ENCODE assay signal across 10 cellular contexts in the genomic region with DNA sequence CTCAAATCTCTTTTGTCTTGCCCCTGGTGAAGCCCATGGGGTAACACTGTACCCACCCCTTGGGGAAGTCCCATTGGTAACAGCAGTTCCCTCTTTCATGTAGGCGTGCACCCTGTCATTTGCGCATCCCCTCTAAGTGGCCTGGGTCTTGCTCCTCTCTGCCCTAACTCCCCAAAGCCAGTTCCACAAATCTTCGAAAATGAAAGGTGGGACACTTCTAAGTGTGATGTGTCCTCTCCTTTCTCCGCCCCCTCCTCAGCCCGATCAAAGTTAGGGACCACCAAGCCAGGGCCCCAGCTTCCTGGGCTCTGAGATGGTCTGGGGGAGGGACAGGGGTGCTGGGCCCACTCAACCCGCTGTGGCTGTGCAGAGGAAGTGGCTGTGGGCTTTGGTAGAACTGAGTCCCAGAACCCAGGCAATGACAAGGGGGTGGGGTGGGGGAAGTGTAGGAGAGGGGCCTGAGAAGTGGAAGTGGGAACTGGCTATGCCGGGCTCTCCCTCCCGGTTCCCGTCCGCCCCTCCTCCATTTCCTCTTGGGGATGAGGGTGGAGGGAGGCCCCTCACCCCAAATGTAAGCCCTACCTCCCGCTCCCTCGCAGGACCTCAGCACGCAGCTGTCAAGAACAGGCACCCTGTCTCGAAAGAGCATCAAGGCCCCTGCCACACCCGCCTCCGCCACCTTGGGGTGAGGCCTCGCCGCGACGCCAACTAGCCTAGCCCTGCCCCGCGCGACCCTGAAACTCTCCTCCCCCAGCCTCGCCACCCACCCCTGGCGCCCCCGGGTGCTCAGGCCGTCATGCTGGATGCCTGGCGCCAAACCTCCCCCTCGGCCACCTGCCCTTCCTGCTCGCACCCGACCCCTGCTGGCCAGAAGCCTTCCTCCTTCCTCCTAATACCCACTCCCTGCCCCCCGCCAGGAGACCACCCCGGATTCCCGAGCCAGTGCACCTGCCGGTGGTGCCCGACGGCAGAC. TPM values are rescaled to one million over a fixed set of nuclear protein-coding genes. Genes with fewer than 3 reads are reported as not detected.
DNase-seq lines count a peak whose midpoint lies in the region; ATAC-seq and TF ChIP-seq lines count a peak whose summit lies in the region.
"Had no signal": no experiment of that assay in that cellular context is flagged by ENCODE, and none has a peak within 500 bp of the region (broad histone marks: within the 10 kb centered on the region; RNA-seq: fewer than 3 reads in every experiment).

No MANE protein-coding gene starts in this region.

- H3K4me1 ChIP-seq in prostate gland (replicated peaks) = no peaks in the 10 kb centered on the region

- H3K36me3 ChIP-seq in prostate gland = no peaks in the 10 kb centered on the region

- TF ChIP-seq CTCF in GM12873 (IDR thresholded peaks at IDR 0.05; ENCODE audit: insufficient read depth, low read depth, low read length, missing control alignments) (peak; percentile 50), retinal pigment epithelial cell (conservative IDR thresholded peaks at IDR 0.05; ENCODE audit: low read depth, low read length) (peak; percentile 46), prostate gland (IDR thresholded peaks at IDR 0.05) (no peak)

- no peak overlapping the region for H3K27ac ChIP-seq in prostate gland
- H3K27ac ChIP-seq: epithelial cell of prostate had no signal

- H3K9me3 ChIP-seq in prostate gland = no peaks in the 10 kb centered on the region

- peaks cover 2% of the 10 kb centered on the region for H3K27me3 ChIP-seq in prostate gland (replicated peaks; ENCODE audit: insufficient read depth)

- 47% methylated on average over 37 of the region's 37 CpGs for WGBS in prostate gland

- no peak overlapping the region for H3K4me3 ChIP-seq in retinal pigment epithelial cell (ENCODE audit: low read length)
- H3K4me3 ChIP-seq in prostate gland = no peak overlapping the region

- no peak for TF ChIP-seq POLR2A in prostate gland (IDR thresholded peaks at IDR 0.05)

- intact Hi-C loops in prostate gland (cut with DNase I) = no loop called here

- DNase-seq in MV-4-11 (lab: John Stamatoyannopoulos, UW) (peak; percentile 63), retinal pigment epithelial cell (ENCODE audit: low read depth) (no peak), superior temporal gyrus (ENCODE audit: extremely low spot score) (no peak), prostate gland (ENCODE audit: low spot score) (no peak), T1000 (lab: John Stamatoyannopoulos, UW) (no peak)
- peak; percentile 32 for DNase-seq in central memory CD4-positive, alpha-beta T cell
- DNase-seq: IMR-90 had no signal

- ATAC-seq in GM18870 (IDR thresholded peaks at IDR 0.05; ENCODE audit: unreplicated experiment) = no peak

RNA-seq across cellular contexts. Expression of gene ABI3, which starts 8.7 kb away (rescaled TPM):
- 1 to 10 TPM; 3.0 to 9.0 TPM for total RNA-seq in prostate gland

RNA-seq across cellular contexts. Expression of gene GNGT2, which starts 8.9 kb away (rescaled TPM):
- total RNA-seq in prostate gland = 1 to 10 TPM in 1 of 2 donors, not detected in 1; 3.1 TPM

RNA-seq across cellular contexts. Expression of gene PHOSPHO1, which starts 11.4 kb away (rescaled TPM):
- 1 to 10 TPM in 1 of 2 donors, under 1 TPM in 1; 0.55 to 6.3 TPM for total RNA-seq in prostate gland

Comparison
In these comparisons a context has a peak if more than half of its experiments do, and no peak if none do; other contexts are left out.
1. CTCF ChIP-seq: peak in GM12873 (single experiment) and retinal pigment epithelial cell (single experiment); none in prostate gland (0 of 4).
2. DNase-seq: peak in MV-4-11 (single experiment) and central memory CD4-positive, alpha-beta T cell (single experiment); none in retinal pigment epithelial cell (single experiment), superior temporal gyrus (single experiment), prostate gland (single experiment) and T1000 (single experiment).